In the genomic region with DNA sequence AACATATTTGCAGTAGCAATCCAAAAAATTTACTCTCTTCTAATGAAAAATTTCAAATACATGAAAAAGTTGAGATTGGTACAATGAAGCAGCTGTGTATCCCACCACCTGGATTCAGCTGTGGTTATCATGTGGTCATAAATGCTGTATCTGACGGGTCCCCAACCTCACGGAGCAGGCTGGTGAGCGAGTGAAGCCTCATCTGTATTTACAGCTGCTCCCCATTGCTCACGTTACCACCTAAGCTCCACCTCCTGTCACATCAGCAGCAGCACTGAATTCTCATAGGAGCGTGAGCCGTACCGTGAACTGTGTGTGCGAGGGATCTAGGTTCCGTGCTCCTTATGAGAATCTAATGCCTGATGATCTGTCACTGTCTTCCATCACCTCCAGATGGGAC, we compare ENCODE assay signal across 1 cellular context.
TF ChIP-seq lines count a peak whose summit lies in the region.

No MANE protein-coding gene starts in this region.

TF ChIP-seq in H1, 55 proteins besides CTCF, POLR2A, EP300 and RAD21:
- no peak for TF ChIP-seq TBP (IDR thresholded peaks at IDR 0.05; ENCODE audit: low read depth, low read length)
- no peak for TF ChIP-seq MAFK (IDR thresholded peaks at IDR 0.05; ENCODE audit: low read depth, low read length)
- TF ChIP-seq GTF2F1 (IDR thresholded peaks at IDR 0.05; ENCODE audit: borderline replicate concordance, low read depth, low read length) = no peak
- no peak for TF ChIP-seq KDM5A (IDR thresholded peaks at IDR 0.05; ENCODE audit: low read length)
- no peak for TF ChIP-seq CHD2 (IDR thresholded peaks at IDR 0.05; ENCODE audit: low read length)
- no peak for TF ChIP-seq HDAC6 (IDR thresholded peaks at IDR 0.05; ENCODE audit: low read depth, low read length)
- no peak for TF ChIP-seq RBBP5 (IDR thresholded peaks at IDR 0.05; ENCODE audit: borderline replicate concordance, low read depth, low read length)
- TF ChIP-seq NANOG (IDR thresholded peaks at IDR 0.05; ENCODE audit: insufficient read depth, low read depth, low read length, poor library complexity, severe bottlenecking) = no peak
- TF ChIP-seq SAP30 (IDR thresholded peaks at IDR 0.05; ENCODE audit: insufficient read depth, insufficient replicate concordance, low read length) = no peak
- TF ChIP-seq SUZ12 (IDR thresholded peaks at IDR 0.05; ENCODE audit: low read length) = no peak
- TF ChIP-seq JUND (IDR thresholded peaks at IDR 0.05; ENCODE audit: low read length) = no peak
- TF ChIP-seq, protein P1, sequence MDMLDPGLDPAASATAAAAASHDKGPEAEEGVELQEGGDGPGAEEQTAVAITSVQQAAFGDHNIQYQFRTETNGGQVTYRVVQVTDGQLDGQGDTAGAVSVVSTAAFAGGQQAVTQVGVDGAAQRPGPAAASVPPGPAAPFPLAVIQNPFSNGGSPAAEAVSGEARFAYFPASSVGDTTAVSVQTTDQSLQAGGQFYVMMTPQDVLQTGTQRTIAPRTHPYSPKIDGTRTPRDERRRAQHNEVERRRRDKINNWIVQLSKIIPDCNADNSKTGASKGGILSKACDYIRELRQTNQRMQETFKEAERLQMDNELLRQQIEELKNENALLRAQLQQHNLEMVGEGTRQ (IDR thresholded peaks at IDR 0.05; ENCODE audit: low read length) = no peak
- TF ChIP-seq SIN3A (conservative IDR thresholded peaks at IDR 0.05 in 1 of 2, IDR thresholded peaks at IDR 0.05 in 1 of 2; ENCODE audit: low read depth in 1 of 2, low read length in 2 of 2) = no peak
- TF ChIP-seq RXRA (IDR thresholded peaks at IDR 0.05; ENCODE audit: insufficient read depth, low read depth, low read length) = no peak
